7 cellular contexts compared by ENCODE assay signal in the genomic region with DNA sequence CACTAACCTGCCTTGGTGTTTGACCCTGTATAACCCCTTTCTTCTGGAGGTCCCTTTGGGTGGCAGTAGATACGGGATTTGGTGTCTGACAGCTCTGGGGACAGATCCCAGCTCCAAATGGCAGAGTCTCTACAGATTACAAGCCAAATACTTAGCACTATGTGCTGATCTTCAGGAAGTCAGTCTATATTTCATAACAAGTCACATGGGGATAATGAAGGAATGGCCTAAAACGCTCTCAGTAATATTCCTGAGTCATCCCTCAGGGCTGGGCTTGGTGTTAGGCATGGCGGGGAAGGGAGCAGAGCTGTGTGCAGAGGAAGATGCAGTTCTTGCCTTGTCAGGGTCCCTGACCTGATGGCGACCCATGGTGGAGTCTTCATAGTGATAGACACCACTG.
DNase-seq lines count a peak whose midpoint lies in the region; ATAC-seq and TF ChIP-seq lines count a peak whose summit lies in the region.
"Not testable (repeated sequence)": the region's sequence is repeated elsewhere in the genome, so short reads cannot be mapped to it uniquely, and the experiment has no call there.

No MANE protein-coding gene starts in this region.

- not testable (repeated sequence) for H3K9me3 ChIP-seq in heart right ventricle, right lobe of liver

- TF ChIP-seq POLR2A in right lobe of liver (IDR thresholded peaks at IDR 0.05) = not testable (repeated sequence)

- in situ Hi-C loops in brain microvascular endothelial cell (cut with HindIII; ENCODE audit: low pct_ligation_motif_present, low sequenced_read_pairs) = not testable (repeated sequence)

- peak; percentile 37 for DNase-seq in GF-D8 (lab: John Stamatoyannopoulos, UW)
- DNase-seq in NCI-H226 = peak; percentile 35
- DNase-seq in brain microvascular endothelial cell = peak; percentile 22
- DNase-seq in fibroblast of mammary gland (ENCODE audit: low read depth) = peak; percentile 57
- DNase-seq in heart right ventricle, right lobe of liver: not testable (repeated sequence)
- DNase-seq in retinal pigment epithelial cell (ENCODE audit: low read depth) = peak; percentile 5

- WGBS in heart right ventricle, 2 donors = 60 to 70% methylated on average over 2 to 3 of the region's 4 CpGs
- no CpG with 5 or more reads among the region's 4 CpGs for WGBS in right lobe of liver (ENCODE audit: insufficient coverage, low coverage, low lambda C conversion rate, missing lambda C conversion rate)

- TF ChIP-seq CTCF in brain microvascular endothelial cell (IDR thresholded peaks at IDR 0.05; ENCODE audit: low read depth, low read length, missing control alignments); fibroblast of mammary gland (conservative IDR thresholded peaks at IDR 0.05; ENCODE audit: control insufficient read depth, insufficient read depth, low read depth, low read length); heart right ventricle (IDR thresholded peaks at IDR 0.05); right lobe of liver (IDR thresholded peaks at IDR 0.05); retinal pigment epithelial cell (conservative IDR thresholded peaks at IDR 0.05; ENCODE audit: low read depth, low read length): not testable (repeated sequence)

- ATAC-seq in heart right ventricle = peak; percentile 51 to 95 (median 73)
- peak; percentile 38 to 77 (median 71) for ATAC-seq in right lobe of liver

- H3K4me1 ChIP-seq in heart right ventricle, right lobe of liver: not testable (repeated sequence)

- not testable (repeated sequence) for H3K36me3 ChIP-seq in brain microvascular endothelial cell (replicated peaks); heart right ventricle; right lobe of liver

- H3K27me3 ChIP-seq in brain microvascular endothelial cell (replicated peaks); heart right ventricle; right lobe of liver: not testable (repeated sequence)

- intact Hi-C loops in heart right ventricle (cut with DNase I); right lobe of liver (cut with DNase I): not testable (repeated sequence)

- H3K4me3 ChIP-seq in brain microvascular endothelial cell (ENCODE audit: low read depth, low read length); fibroblast of mammary gland (ENCODE audit: control insufficient read depth, low read depth, low read length); heart right ventricle; right lobe of liver; retinal pigment epithelial cell (ENCODE audit: low read length): not testable (repeated sequence)

- not testable (repeated sequence) for H3K27ac ChIP-seq in brain microvascular endothelial cell, right lobe of liver
- peak overlapping the region in 1 of 10 donors; percentile 75 for H3K27ac ChIP-seq in heart right ventricle
